In the genomic region with DNA sequence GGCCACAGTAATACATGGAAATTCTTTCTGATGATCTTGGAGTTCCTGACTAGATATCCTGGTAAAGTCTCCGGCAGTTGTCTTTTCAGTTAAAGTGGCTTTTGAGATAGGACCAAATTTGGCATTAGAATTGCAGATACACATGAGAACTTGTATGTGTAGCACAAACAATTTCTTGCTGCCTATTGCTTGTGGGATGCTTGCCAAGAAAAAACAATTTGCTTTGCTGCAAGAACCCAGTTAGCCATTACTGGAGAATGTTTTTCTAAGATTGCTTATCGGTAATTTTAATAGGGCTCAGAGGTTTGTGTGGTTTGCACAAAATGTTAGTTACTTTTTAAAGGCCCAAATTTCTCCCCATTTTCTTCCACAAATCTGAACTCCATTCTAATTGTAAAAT, we compare ENCODE assay signal across 1 cellular context.
TF ChIP-seq lines count a peak whose summit lies in the region.

No MANE protein-coding gene starts in this region.

TF ChIP-seq in liver, 16 proteins besides CTCF, POLR2A, EP300 and RAD21:
- TF ChIP-seq, protein P1, sequence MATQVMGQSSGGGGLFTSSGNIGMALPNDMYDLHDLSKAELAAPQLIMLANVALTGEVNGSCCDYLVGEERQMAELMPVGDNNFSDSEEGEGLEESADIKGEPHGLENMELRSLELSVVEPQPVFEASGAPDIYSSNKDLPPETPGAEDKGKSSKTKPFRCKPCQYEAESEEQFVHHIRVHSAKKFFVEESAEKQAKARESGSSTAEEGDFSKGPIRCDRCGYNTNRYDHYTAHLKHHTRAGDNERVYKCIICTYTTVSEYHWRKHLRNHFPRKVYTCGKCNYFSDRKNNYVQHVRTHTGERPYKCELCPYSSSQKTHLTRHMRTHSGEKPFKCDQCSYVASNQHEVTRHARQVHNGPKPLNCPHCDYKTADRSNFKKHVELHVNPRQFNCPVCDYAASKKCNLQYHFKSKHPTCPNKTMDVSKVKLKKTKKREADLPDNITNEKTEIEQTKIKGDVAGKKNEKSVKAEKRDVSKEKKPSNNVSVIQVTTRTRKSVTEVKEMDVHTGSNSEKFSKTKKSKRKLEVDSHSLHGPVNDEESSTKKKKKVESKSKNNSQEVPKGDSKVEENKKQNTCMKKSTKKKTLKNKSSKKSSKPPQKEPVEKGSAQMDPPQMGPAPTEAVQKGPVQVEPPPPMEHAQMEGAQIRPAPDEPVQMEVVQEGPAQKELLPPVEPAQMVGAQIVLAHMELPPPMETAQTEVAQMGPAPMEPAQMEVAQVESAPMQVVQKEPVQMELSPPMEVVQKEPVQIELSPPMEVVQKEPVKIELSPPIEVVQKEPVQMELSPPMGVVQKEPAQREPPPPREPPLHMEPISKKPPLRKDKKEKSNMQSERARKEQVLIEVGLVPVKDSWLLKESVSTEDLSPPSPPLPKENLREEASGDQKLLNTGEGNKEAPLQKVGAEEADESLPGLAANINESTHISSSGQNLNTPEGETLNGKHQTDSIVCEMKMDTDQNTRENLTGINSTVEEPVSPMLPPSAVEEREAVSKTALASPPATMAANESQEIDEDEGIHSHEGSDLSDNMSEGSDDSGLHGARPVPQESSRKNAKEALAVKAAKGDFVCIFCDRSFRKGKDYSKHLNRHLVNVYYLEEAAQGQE (IDR thresholded peaks at IDR 0.05): no peak
- peak; percentile 42 for TF ChIP-seq YY1 (IDR thresholded peaks at IDR 0.05)
- TF ChIP-seq, protein P2, sequence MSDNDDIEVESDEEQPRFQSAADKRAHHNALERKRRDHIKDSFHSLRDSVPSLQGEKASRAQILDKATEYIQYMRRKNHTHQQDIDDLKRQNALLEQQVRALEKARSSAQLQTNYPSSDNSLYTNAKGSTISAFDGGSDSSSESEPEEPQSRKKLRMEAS (IDR thresholded peaks at IDR 0.05): no peak
TF ChIP-seq in liver: peak in this region for 1.
